Comparison of ENCODE assay signal across 8 cellular contexts in genomic region chr12:56221233-56221756, GRCh38. TPM values are rescaled to one million over a fixed set of nuclear protein-coding genes. Genes with fewer than 3 reads are reported as not detected.
A peak's percentile ranks its signal among the peaks of the same experiment; 100 is the strongest.
DNase-seq lines count a peak whose midpoint lies in the region; ATAC-seq and TF ChIP-seq lines count a peak whose summit lies in the region.

No MANE protein-coding gene starts in this region.

- no peak for TF ChIP-seq CTCF in astrocyte of the spinal cord (IDR thresholded peaks at IDR 0.05; ENCODE audit: low read depth, low read length)

- peak overlapping the region; percentile 95 for H3K4me3 ChIP-seq in astrocyte of the spinal cord (ENCODE audit: low read depth, low read length)
- H3K4me3 ChIP-seq in iPS DF 6.9 (ENCODE audit: low read length), result peak overlapping the region; percentile 66

- no peaks in the 10 kb centered on the region for H3K27me3 ChIP-seq in iPS DF 6.9 (ENCODE audit: control insufficient read depth, insufficient read depth, low read length)

- peaks cover 2% of the 10 kb centered on the region; the same call in 1 of the 2 replicates for H3K4me1 ChIP-seq in iPS DF 6.9 (ENCODE audit: control insufficient read depth, insufficient read depth, low read length)

- H3K27ac ChIP-seq in iPS DF 6.9 (ENCODE audit: low read length), result no peak overlapping the region

- no peaks in the 10 kb centered on the region; the same call in 1 of the 2 replicates for H3K36me3 ChIP-seq in iPS DF 6.9 (ENCODE audit: control insufficient read depth, insufficient read depth, low read length)

- ATAC-seq in GM21717 (IDR thresholded peaks at IDR 0.05; ENCODE audit: unreplicated experiment), result peak; percentile 24
- ATAC-seq in sciatic nerve, result peak; percentile 32

- no peaks in the 10 kb centered on the region for H3K9me3 ChIP-seq in iPS DF 6.9 (ENCODE audit: control insufficient read depth, insufficient read depth, low read length)

- intact Hi-C loops in sciatic nerve (cut with DNase I), result no loop called here

- peak in 2 of 3 experiments; percentile 73 for DNase-seq in NCI-H1417 (lab: John Stamatoyannopoulos, UW)
- no peak for DNase-seq in NCI-H1417 treated with DMSO at 0.1 percent for 48 hours (lab: John Stamatoyannopoulos, UW)
- DNase-seq in M059J (ENCODE audit: low read depth), result peak; percentile 77
- peak; percentile 75 for DNase-seq in astrocyte of the spinal cord (ENCODE audit: low read depth, low spot score)
- no peak for DNase-seq in iPS DF 6.9 (ENCODE audit: low read depth, low spot score)
- DNase-seq in sciatic nerve (ENCODE audit: low spot score), result peak; percentile 78
- no peak for DNase-seq in RPMI8226

- WGBS in iPS DF 6.9 (ENCODE audit: insufficient coverage, insufficient read length), result no CpG with 5 or more reads among the region's 21 CpGs

- in situ Hi-C loops in astrocyte of the spinal cord (cut with HindIII; ENCODE audit: low sequenced_read_pairs), result no loop called here

RNA-seq across cellular contexts. Expression of gene RNF41, which starts 0.4 kb away (rescaled TPM):
- total RNA-seq in M059J (2014; rRNA removed; shearing (Covaris generic)), result 42.8 and 54.9 TPM in 2 replicates
- 40.7 TPM for total RNA-seq in sciatic nerve

RNA-seq across cellular contexts. Expression of gene NABP2, which starts 2.8 kb away (rescaled TPM):
- 64.4 and 73.3 TPM in 2 replicates for total RNA-seq in M059J (2014; rRNA removed; shearing (Covaris generic))
- 18.5 TPM for total RNA-seq in sciatic nerve

RNA-seq across cellular contexts. Expression of gene SLC39A5, which starts 8.6 kb away (rescaled TPM):
- total RNA-seq in M059J (2014; rRNA removed; shearing (Covaris generic)), result not detected in 2 replicates
- total RNA-seq in sciatic nerve, result 0.80 TPM

RNA-seq across cellular contexts. Expression of gene SMARCC2, which starts 32.0 kb away (rescaled TPM):
- 32.4 and 34.5 TPM in 2 replicates for total RNA-seq in M059J (2014; rRNA removed; shearing (Covaris generic))
- 160 TPM for total RNA-seq in sciatic nerve

RNA-seq across cellular contexts. Expression of gene ANKRD52, which starts 36.9 kb away (rescaled TPM):
- total RNA-seq in M059J (2014; rRNA removed; shearing (Covaris generic)), result 15.8 and 19.2 TPM in 2 replicates
- total RNA-seq in sciatic nerve, result 40.1 TPM

Comparison
In these comparisons a context has a peak if more than half of its experiments do, and no peak if none do; other contexts are left out.
1. DNase-seq: peak in NCI-H1417 (2 of 3), M059J (single experiment), astrocyte of the spinal cord (single experiment) and sciatic nerve (single experiment); none in NCI-H1417 treated with DMSO at 0.1 percent for 48 hours (single experiment), iPS DF 6.9 (single experiment) and RPMI8226 (single experiment).